17 cellular contexts compared by ENCODE assay signal in the genomic region with DNA sequence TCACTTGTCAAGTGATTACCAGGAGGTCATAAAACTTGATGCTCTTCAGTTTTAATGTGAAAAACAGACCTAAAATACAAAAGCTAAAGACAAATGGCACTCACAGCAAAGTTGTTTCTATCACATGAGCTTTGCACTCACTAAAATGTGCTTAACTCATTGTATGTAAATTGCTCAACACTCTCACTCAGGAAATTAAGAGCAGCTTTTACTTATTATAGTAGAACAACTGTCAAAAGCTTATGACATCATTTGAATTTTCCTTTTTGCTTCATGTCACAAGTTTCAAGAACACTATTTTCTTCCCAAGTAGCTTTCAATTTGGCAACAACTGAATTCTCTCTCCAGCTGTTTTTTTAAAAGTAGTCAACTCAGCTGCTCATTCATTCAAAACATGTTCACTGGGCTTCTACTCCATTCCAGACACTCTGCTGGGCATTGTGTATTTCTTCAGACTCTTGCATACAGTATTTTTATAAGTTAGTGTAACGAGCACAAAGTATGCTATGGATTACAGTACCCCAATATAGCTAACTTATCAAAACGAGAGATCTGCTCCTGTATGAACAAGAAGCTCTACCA. TPM values are rescaled to one million over a fixed set of nuclear protein-coding genes. Genes with fewer than 3 reads are reported as not detected.
DNase-seq lines count a peak whose midpoint lies in the region; ATAC-seq and TF ChIP-seq lines count a peak whose summit lies in the region.
"Had no signal": no experiment of that assay in that cellular context is flagged by ENCODE, and none has a peak within 500 bp of the region (broad histone marks: within the 10 kb centered on the region; RNA-seq: fewer than 3 reads in every experiment).

No MANE protein-coding gene starts in this region.

- H4K20me1 ChIP-seq in DOHH2 (ENCODE audit: control insufficient read depth, insufficient read depth, low read depth, low read length), result no peaks in the 10 kb centered on the region

- peaks cover 11% of the 10 kb centered on the region for H3K36me3 ChIP-seq in DOHH2 (ENCODE audit: control insufficient read depth, low read length)
- peaks cover 9% of the 10 kb centered on the region for H3K36me3 ChIP-seq in adipocyte (ENCODE audit: control insufficient read depth, insufficient read depth, low read length, severe bottlenecking)

- TF ChIP-seq CTCF in DOHH2 (IDR thresholded peaks at IDR 0.05; ENCODE audit: low read depth, low read length, poor library complexity, severe bottlenecking) (no peak), HL-60 (IDR thresholded peaks at IDR 0.05; ENCODE audit: insufficient read depth, low read length) (no peak)

- no peak for ATAC-seq in GM19351 (IDR thresholded peaks at IDR 0.05; ENCODE audit: unreplicated experiment)
- ATAC-seq in HG03520 (IDR thresholded peaks at IDR 0.05; ENCODE audit: unreplicated experiment), result no peak
- ATAC-seq: naive thymus-derived CD8-positive, alpha-beta T cell; right cardiac atrium had no signal

- H3K27me3 ChIP-seq in DOHH2 (ENCODE audit: control insufficient read depth, low read length) (no peaks in the 10 kb centered on the region), HL-60 (ENCODE audit: insufficient read depth, poor library complexity, severe bottlenecking) (no peaks in the 10 kb centered on the region), adipocyte (replicated peaks; ENCODE audit: control insufficient read depth, insufficient read depth, low read length) (no peaks in the 10 kb centered on the region)

- H3K4me1 ChIP-seq in DOHH2 (ENCODE audit: control insufficient read depth, low read length) (peaks cover 38% of the 10 kb centered on the region), adipocyte (ENCODE audit: control insufficient read depth, insufficient read depth, low read length) (peaks cover 5% of the 10 kb centered on the region)

- H3K9me3 ChIP-seq in DOHH2 (ENCODE audit: control insufficient read depth, insufficient read depth, low read length) (no peaks in the 10 kb centered on the region), adipocyte (ENCODE audit: control insufficient read depth, low read length) (no peaks in the 10 kb centered on the region)

- H3K4me2 ChIP-seq in DOHH2 (ENCODE audit: low read length), result peak overlapping the region; percentile 75

- H3K27ac ChIP-seq in DOHH2 (ENCODE audit: low read depth, low read length) (peak overlapping the region; percentile 71), HL-60 (replicated peaks) (peak overlapping the region; percentile 10; the same call in 1 of the 2 replicates)
- H3K27ac ChIP-seq: RWPE1 had no signal

- no peaks in the 10 kb centered on the region for H3K9me2 ChIP-seq in DOHH2 (replicated peaks; ENCODE audit: control insufficient read depth, low read length)

- H3K9ac ChIP-seq in adipocyte (ENCODE audit: low read length), result no peak overlapping the region

- H3F3A ChIP-seq in DOHH2 (ENCODE audit: control insufficient read depth, insufficient read depth), result peaks cover 5% of the 10 kb centered on the region; the same call in 1 of the 2 replicates

- H3K4me3 ChIP-seq in DOHH2 (ENCODE audit: low read length) (peak overlapping the region; percentile 61), HL-60 (replicated peaks; ENCODE audit: insufficient read depth, low read length) (no peak overlapping the region), adipocyte (ENCODE audit: low read length) (no peak overlapping the region)

- DNase-seq in HL-60 (ENCODE audit: low read depth in 1 of 2, low spot score in 1 of 2) (peak in 1 of 2 experiments; percentile 34), adipocyte (ENCODE audit: low read depth) (peak; percentile 64), iris pigment epithelial cell (ENCODE audit: low read depth) (peak; percentile 24), HT-29 (ENCODE audit: low spot score) (no peak), COLO668 (lab: John Stamatoyannopoulos, UW; ENCODE audit: unreplicated experiment) (no peak)
- DNase-seq: activated CD4-positive, alpha-beta T cell treated with anti-CD3 and anti-CD28 coated beads for 48 hours; activated T-cell treated with anti-CD3 and anti-CD28 coated beads, Interleukin-2, amount 50 U/mL, for 1 hour; C1 segment of cervical spinal cord; naive thymus-derived CD8-positive, alpha-beta T cell; NCI-H1436; NCI-H524; right cardiac atrium; T-helper 9 cell had no signal

- H3K79me2 ChIP-seq in DOHH2 (ENCODE audit: control insufficient read depth, low read length), result no peaks in the 10 kb centered on the region

RNA-seq across cellular contexts. Expression of gene ATE1, which starts 46.9 kb away (rescaled TPM):
- 16.5 and 17.4 TPM in 2 replicates for total RNA-seq in HT-29 (2014; rRNA removed; shearing (Covaris generic))

Comparison
In these comparisons a context has a peak if more than half of its experiments do, and no peak if none do; other contexts are left out.
1. DNase-seq: peak in adipocyte (single experiment) and iris pigment epithelial cell (single experiment); none in HT-29 (single experiment) and COLO668 (single experiment).